1 cellular context compared by ENCODE assay signal in the genomic region with DNA sequence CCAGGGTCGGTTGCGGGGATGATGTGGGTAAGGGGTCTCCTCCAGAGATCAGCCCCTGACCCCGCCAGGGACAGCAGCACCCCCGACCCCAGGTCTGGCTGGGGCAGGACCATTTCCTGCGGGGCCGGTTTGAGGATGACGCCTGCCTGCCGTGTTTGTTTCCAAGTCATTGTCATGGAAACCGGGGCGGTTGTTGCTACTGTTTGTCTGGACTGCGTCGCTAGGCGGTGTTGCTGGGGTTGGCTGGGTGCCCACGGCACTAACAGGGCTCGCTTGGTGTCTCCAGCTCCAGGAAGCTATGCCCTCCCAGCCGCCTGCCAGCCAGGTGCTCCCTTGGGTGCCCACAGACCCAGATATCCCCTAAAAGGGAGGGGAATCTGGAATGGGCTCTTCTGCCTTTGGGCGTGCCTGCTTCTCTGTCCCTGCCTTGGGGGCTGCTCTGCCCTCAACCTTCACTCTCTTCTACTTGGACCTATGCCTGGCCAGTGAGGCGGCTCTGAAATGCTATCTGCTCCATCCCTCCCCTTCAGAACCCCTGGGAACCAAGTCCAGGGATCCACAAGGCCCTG.
TF ChIP-seq lines count a peak whose summit lies in the region.

No MANE protein-coding gene starts in this region.

TF ChIP-seq in endothelial cell of umbilical vein, 7 proteins besides CTCF, POLR2A, EP300 and RAD21 (continued from another document):
- TF ChIP-seq EZH2 (IDR thresholded peaks at IDR 0.05; ENCODE audit: borderline replicate concordance, low read depth, low read length, severe bottlenecking): no peak
